Comparison of ENCODE assay signal across 7 cellular contexts in genomic region chr2:87594593-87594992, GRCh38.
DNase-seq lines count a peak whose midpoint lies in the region; ATAC-seq and TF ChIP-seq lines count a peak whose summit lies in the region.
"Not testable (repeated sequence)": the region's sequence is repeated elsewhere in the genome, so short reads cannot be mapped to it uniquely, and the experiment has no call there.

No MANE protein-coding gene starts in this region.

- not testable (repeated sequence) for H3K9me2 ChIP-seq in OCI-LY1 (ENCODE audit: low read depth, low read length)

- intact Hi-C loops in ascending aorta (cut with DNase I); Right ventricle myocardium superior (cut with DNase I); right cardiac atrium (cut with DNase I): not testable (repeated sequence)

- H3K27ac ChIP-seq in HEK293 (ENCODE audit: extremely low read depth, low read depth, low read length): 0 out of 2 replicates have a peak overlapping the region, but pooled peaks have one; percentile 46
- H3K27ac ChIP-seq in OCI-LY1 (ENCODE audit: low read depth, low read length, poor library complexity, severe bottlenecking): peak overlapping the region; percentile 56
- peak overlapping the region; percentile 56 to 73 for H3K27ac ChIP-seq in ascending aorta
- peak overlapping the region; percentile 82 for H3K27ac ChIP-seq in right cardiac atrium (ENCODE audit: low read length)
- peak overlapping the region; percentile 58 for H3K27ac ChIP-seq in skeletal muscle tissue (ENCODE audit: low read depth, low read length)

- POLR2A ChIA-PET in HEK293 (lab: Yijun Ruan, JAX): not testable (repeated sequence)

- not testable (repeated sequence) for DNase-seq in ascending aorta (ENCODE audit: low spot score in 2 of 2)
- peak; percentile 44 for DNase-seq in Right ventricle myocardium superior
- DNase-seq in right cardiac atrium: peak in 2 of 3 donors; percentile 48 to 64
- DNase-seq in myocyte (ENCODE audit: low read depth): peak; percentile 14

- TF ChIP-seq CTCF in HEK293 (tag by site-specific recombination; IDR thresholded peaks at IDR 0.05); OCI-LY1 (IDR thresholded peaks at IDR 0.05; ENCODE audit: low read length); ascending aorta (IDR thresholded peaks at IDR 0.05): not testable (repeated sequence)

- H3F3A ChIP-seq in OCI-LY1 (ENCODE audit: insufficient read depth, low read length): not testable (repeated sequence)

- H3K4me3 ChIP-seq in HEK293 (ENCODE audit: low read depth, low read length); OCI-LY1 (ENCODE audit: low read depth, low read length, poor library complexity, severe bottlenecking); ascending aorta; right cardiac atrium (ENCODE audit: low read length); skeletal muscle tissue (ENCODE audit: low read length in 3 of 3): not testable (repeated sequence)

- H3K4me1 ChIP-seq in HEK293 (ENCODE audit: control insufficient read depth, insufficient read depth, low read length); ascending aorta; right cardiac atrium (ENCODE audit: control insufficient read depth, insufficient read depth, low read length): not testable (repeated sequence)
- H3K4me1 ChIP-seq in OCI-LY1 (ENCODE audit: insufficient read depth, low read length, severe bottlenecking) (peaks cover 20% of the 10 kb centered on the region), skeletal muscle tissue (ENCODE audit: control insufficient read depth in 3 of 3, insufficient read depth in 3 of 3, low read length in 3 of 3) (peaks cover 0 to 11% (median 11%) of the 10 kb centered on the region in 3 donors)

- H2AFZ ChIP-seq in OCI-LY1 (ENCODE audit: low read length): not testable (repeated sequence)

- WGBS in right cardiac atrium: 49% methylated on average over 7 of the region's 7 CpGs

- H3K27me3 ChIP-seq in OCI-LY1 (ENCODE audit: insufficient read depth, low read length); ascending aorta; right cardiac atrium (ENCODE audit: control insufficient read depth, insufficient read depth); skeletal muscle tissue (ENCODE audit: control insufficient read depth in 3 of 3, insufficient read depth in 3 of 3, low read length in 3 of 3): not testable (repeated sequence)

- not testable (repeated sequence) for H4K20me1 ChIP-seq in OCI-LY1 (ENCODE audit: insufficient read depth, low read length)

- not testable (repeated sequence) for H3K9me3 ChIP-seq in HEK293 (ENCODE audit: control insufficient read depth, insufficient read depth, low read depth, low read length); OCI-LY1 (ENCODE audit: low read length); ascending aorta; right cardiac atrium (ENCODE audit: control insufficient read depth, low read length); skeletal muscle tissue (ENCODE audit: control insufficient read depth in 3 of 3, low read length in 3 of 3)

- H3K9ac ChIP-seq in OCI-LY1 (ENCODE audit: low read length); skeletal muscle tissue (ENCODE audit: low read depth in 1 of 3, low read length in 3 of 3): not testable (repeated sequence)

- peak; percentile 68 for ATAC-seq in Right ventricle myocardium superior (ENCODE audit: poor library complexity)
- peak; percentile 40 to 59 for ATAC-seq in right cardiac atrium

- not testable (repeated sequence) for H3K4me2 ChIP-seq in OCI-LY1 (ENCODE audit: low read length)

- CTCF ChIA-PET in HEK293 (lab: Yijun Ruan, JAX): not testable (repeated sequence)

- not testable (repeated sequence) for H3K79me2 ChIP-seq in OCI-LY1 (ENCODE audit: insufficient read depth, low read length)

- not testable (repeated sequence) for H3K36me3 ChIP-seq in HEK293 (ENCODE audit: control insufficient read depth in 2 of 2, insufficient read depth in 1 of 2, low read length in 2 of 2); OCI-LY1 (ENCODE audit: insufficient read depth, low read length); ascending aorta; skeletal muscle tissue (ENCODE audit: control insufficient read depth in 3 of 3, insufficient read depth in 3 of 3, low read length in 3 of 3)
